Comparison of ENCODE assay signal across 31 cellular contexts in genomic region chr10:129241461-129241860, GRCh38.
DNase-seq lines count a peak whose midpoint lies in the region; TF ChIP-seq lines count a peak whose summit lies in the region.
"Had no signal": no experiment of that assay in that cellular context is flagged by ENCODE, and none has a peak within 500 bp of the region (broad histone marks: within the 10 kb centered on the region; RNA-seq: fewer than 3 reads in every experiment).

No MANE protein-coding gene starts in this region.

- no peak overlapping the region for H3K4me3 Mint-ChIP-seq in H9
- no peak overlapping the region for H3K4me3 Mint-ChIP-seq in osteocyte (ENCODE audit: unreplicated experiment)
- H3K4me3 Mint-ChIP-seq: B cell; CD14-positive monocyte; CD4-positive, alpha-beta T cell; CD4-positive, CD25-positive, alpha-beta regulatory T cell; CD8-positive, alpha-beta memory T cell; CD8-positive, alpha-beta T cell had no signal

- H3K27ac ChIP-seq in H9 (ENCODE audit: insufficient read length, low read depth, low read length) = no peak overlapping the region
- H3K27ac ChIP-seq: 22Rv1; A549; BLaER1; BLaER1 treated with 17β-estradiol and CSF1 and Interleukin-3, amounts not matched to agents 10 nM and 100 nM; C4-2B had no signal

- H3K4me2 ChIP-seq in H9 (ENCODE audit: insufficient read depth, insufficient read length, low read length) = no peak overlapping the region
- H3K4me2 ChIP-seq: A549; BLaER1; BLaER1 treated with 17β-estradiol and CSF1 and Interleukin-3, amounts not matched to agents 10 nM and 100 nM had no signal

- H3K14ac ChIP-seq in H9 (ENCODE audit: insufficient read depth, low read length) = 0 out of 2 replicates have a peak overlapping the region, but pooled peaks have one; percentile 44

- no peak overlapping the region for H3K23ac ChIP-seq in H9 (ENCODE audit: insufficient read length, low read depth, low read length)

- no peaks in the 10 kb centered on the region for H3K27me3 ChIP-seq in H9 (ENCODE audit: insufficient read depth, low read length)
- H3K27me3 ChIP-seq: BE2C; BLaER1; BLaER1 treated with 17β-estradiol and CSF1 and Interleukin-3, amounts not matched to agents 10 nM and 100 nM had no signal

- H3K4me1 Mint-ChIP-seq in H9 = no peaks in the 10 kb centered on the region
- no peaks in the 10 kb centered on the region for H3K4me1 Mint-ChIP-seq in osteocyte (ENCODE audit: unreplicated experiment)
- H3K4me1 Mint-ChIP-seq: B cell; CD14-positive monocyte; CD4-positive, alpha-beta memory T cell; CD4-positive, CD25-positive, alpha-beta regulatory T cell; CD8-positive, alpha-beta memory T cell had no signal

- H3K4me1 ChIP-seq in H9 (ENCODE audit: insufficient read depth, low read length) = no peaks in the 10 kb centered on the region
- H3K4me1 ChIP-seq: A549; BE2C; BLaER1; BLaER1 treated with 17β-estradiol and CSF1 and Interleukin-3, amounts not matched to agents 10 nM and 100 nM; Caco-2 had no signal

- H3K79me1 ChIP-seq in H9 (ENCODE audit: insufficient read depth, low read depth, low read length, poor library complexity, severe bottlenecking) = no peaks in the 10 kb centered on the region

- no peaks in the 10 kb centered on the region for H3K79me2 ChIP-seq in H9 (ENCODE audit: insufficient read depth, low read length)

- TF ChIP-seq CTCF in H9 (conservative IDR thresholded peaks at IDR 0.05) (no peak), osteocyte (IDR thresholded peaks at IDR 0.05) (no peak)

- H3K9ac ChIP-seq in H9 (ENCODE audit: extremely low read depth, insufficient read length, low read length) = no peak overlapping the region
- H3K9ac ChIP-seq: BLaER1; BLaER1 treated with 17β-estradiol and CSF1 and Interleukin-3, amounts not matched to agents 10 nM and 100 nM had no signal

- H3K9me3 Mint-ChIP-seq in H9 = no peaks in the 10 kb centered on the region; a peak in 1 of 5 replicates
- H3K9me3 Mint-ChIP-seq in osteocyte (ENCODE audit: unreplicated experiment) = peaks cover 10% of the 10 kb centered on the region
- H3K9me3 Mint-ChIP-seq: CD4-positive, alpha-beta memory T cell; CD4-positive, alpha-beta T cell; CD8-positive, alpha-beta T cell had no signal

- DNase-seq in H9 = no peak
- DNase-seq in osteocyte (ENCODE audit: extremely low spot score, unreplicated experiment) = peak; percentile 51
- no peak for DNase-seq in SKM-1 (lab: John Stamatoyannopoulos, UW; ENCODE audit: unreplicated experiment)
- DNase-seq in COLO829 (ENCODE audit: low spot score) = no peak
- DNase-seq: 8988T; ACHN; AML-193; BE2C; C1 segment of cervical spinal cord; Caco-2; Calu3; CD4-positive, alpha-beta memory T cell; CD4-positive, alpha-beta T cell; CD4-positive, CD25-positive, alpha-beta regulatory T cell; CD8-positive, alpha-beta memory T cell; CD8-positive, alpha-beta T cell; COR-L47; DMS 273 treated with DMSO at 0.1 percent for 48 hours; DMS153; DMS53; DMS79; DMS79 treated with DMSO at 0.1 percent for 48 hours; DND-41; EL had no signal

- no peaks in the 10 kb centered on the region for H3K9me3 ChIP-seq in H9 (ENCODE audit: control insufficient read depth, low read depth, low read length)
- H3K9me3 ChIP-seq: A549; BE2C; BLaER1; BLaER1 treated with 17β-estradiol and CSF1 and Interleukin-3, amounts not matched to agents 10 nM and 100 nM; Caco-2 had no signal

- no peak overlapping the region for H2BK120ac ChIP-seq in H9 (ENCODE audit: low read depth, low read length, poor library complexity, severe bottlenecking)

- H4K20me1 ChIP-seq in H9 (ENCODE audit: control insufficient read depth, insufficient read depth, insufficient read length) = no peaks in the 10 kb centered on the region
- H4K20me1 ChIP-seq: BLaER1; BLaER1 treated with 17β-estradiol and CSF1 and Interleukin-3, amounts not matched to agents 10 nM and 100 nM had no signal

- no peak overlapping the region for H3K18ac ChIP-seq in H9 (ENCODE audit: insufficient read length, low read depth, low read length)

- H2BK20ac ChIP-seq in H9 (ENCODE audit: low read depth, low read length, poor library complexity, severe bottlenecking) = no peak overlapping the region

- no peak overlapping the region for H3K27ac Mint-ChIP-seq in H9
- no peak overlapping the region for H3K27ac Mint-ChIP-seq in osteocyte (ENCODE audit: unreplicated experiment)
- H3K27ac Mint-ChIP-seq: B cell; CD14-positive monocyte; CD4-positive, alpha-beta memory T cell; CD4-positive, alpha-beta T cell; CD4-positive, CD25-positive, alpha-beta regulatory T cell; CD8-positive, alpha-beta memory T cell; CD8-positive, alpha-beta T cell had no signal

- peaks cover 3% of the 10 kb centered on the region; the same call in 1 of the 2 replicates for H3K27me3 Mint-ChIP-seq in H9 (ENCODE audit: low read depth)
- H3K27me3 Mint-ChIP-seq in osteocyte (ENCODE audit: unreplicated experiment) = no peaks in the 10 kb centered on the region
- H3K27me3 Mint-ChIP-seq: B cell; CD4-positive, CD25-positive, alpha-beta regulatory T cell had no signal

- no peak overlapping the region for H2BK15ac ChIP-seq in H9 (ENCODE audit: low read depth, low read length)

- H3K4ac ChIP-seq in H9 (ENCODE audit: low read depth, low read length) = no peak overlapping the region

- no peak overlapping the region for H2AFZ ChIP-seq in H9 (ENCODE audit: low read length)

- no peak overlapping the region for H4K8ac ChIP-seq in H9 (replicated peaks; ENCODE audit: insufficient read length, low read depth, low read length)

- no peak overlapping the region for H4K5ac ChIP-seq in H9 (ENCODE audit: insufficient read length, low read depth, low read length)

- no peak overlapping the region for H3K56ac ChIP-seq in H9 (ENCODE audit: insufficient read length, low read depth, low read length)

- no CpG with 5 or more reads among the region's 14 CpGs for WGBS in H9 (ENCODE audit: extremely low coverage, insufficient read length, low lambda C conversion rate)

- no peak overlapping the region for H2AK5ac ChIP-seq in H9 (ENCODE audit: insufficient read length, low read length)

- no peak overlapping the region for H2BK5ac ChIP-seq in H9 (ENCODE audit: insufficient read length, low read length)

- no peak overlapping the region for H2BK12ac ChIP-seq in H9 (ENCODE audit: insufficient read length, low read depth, low read length)

- no peak overlapping the region for H4K91ac ChIP-seq in H9 (ENCODE audit: insufficient read length, low read depth, low read length)

- no peak overlapping the region for H3T11ph ChIP-seq in H9 (ENCODE audit: low read length)

- H3K36me3 Mint-ChIP-seq in H9 (ENCODE audit: insufficient read depth in 1 of 3, low read depth in 3 of 3) = no peaks in the 10 kb centered on the region; a peak in 1 of 7 replicates
- no peaks in the 10 kb centered on the region for H3K36me3 Mint-ChIP-seq in osteocyte (ENCODE audit: unreplicated experiment)
- H3K36me3 Mint-ChIP-seq: CD14-positive monocyte; CD4-positive, alpha-beta memory T cell; CD4-positive, CD25-positive, alpha-beta regulatory T cell; CD8-positive, alpha-beta memory T cell; CD8-positive, alpha-beta T cell had no signal

- no peaks in the 10 kb centered on the region for H3K23me2 ChIP-seq in H9 (ENCODE audit: insufficient read length, low read depth, low read length, poor library complexity, severe bottlenecking)
